10 cellular contexts compared by ENCODE assay signal in the genomic region with DNA sequence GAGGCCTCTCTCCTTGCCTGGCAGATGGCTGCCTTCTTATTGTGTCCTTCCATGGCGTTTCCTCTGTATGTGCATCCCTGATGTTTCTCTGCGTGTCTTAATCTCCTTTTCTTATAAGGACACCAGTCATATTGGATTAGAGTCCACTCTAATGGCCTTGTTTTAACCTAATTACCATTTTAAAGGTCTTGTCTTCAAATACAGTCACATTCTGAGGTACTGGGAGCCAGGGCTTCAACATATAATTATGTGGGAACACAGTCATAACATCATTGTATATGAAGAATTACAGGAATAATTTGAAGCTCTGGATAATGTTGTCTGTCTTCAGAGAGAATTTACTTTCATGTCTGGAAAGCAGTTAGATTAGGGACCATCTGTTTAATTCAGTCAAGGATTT. TPM values are rescaled to one million over a fixed set of nuclear protein-coding genes. Genes with fewer than 3 reads are reported as not detected.
"Had no signal": no experiment of that assay in that cellular context is flagged by ENCODE, and none has a peak within 500 bp of the region (broad histone marks: within the 10 kb centered on the region; RNA-seq: fewer than 3 reads in every experiment).

No MANE protein-coding gene starts in this region.

- H3K4me3 ChIP-seq: GM23248, HAP-1, K562 had no signal

- DNase-seq: GM23248, GOT3, H7, HFFc6, IMR-90, KG1 had no signal

- H3K4me1 ChIP-seq: HAP-1 had no signal

- H3K27ac Mint-ChIP-seq: HFFc6 had no signal

- H3K9me3 ChIP-seq: HAP-1 had no signal

- H3K9ac ChIP-seq: GM23248 had no signal

- H3K4me3 Mint-ChIP-seq: HFFc6 had no signal

- H3K27ac ChIP-seq: GM23248 had no signal

- H3K36me3 ChIP-seq: HAP-1 had no signal

- ATAC-seq: HCT116, K562 had no signal

RNA-seq across cellular contexts. Expression of gene PTGFR, which starts 56.4 kb away (rescaled TPM):
- total RNA-seq: H7, HT-29 had no signal
- polyA plus RNA-seq: K562 had no signal
